Comparison of ENCODE assay signal across 26 cellular contexts in the genomic region with DNA sequence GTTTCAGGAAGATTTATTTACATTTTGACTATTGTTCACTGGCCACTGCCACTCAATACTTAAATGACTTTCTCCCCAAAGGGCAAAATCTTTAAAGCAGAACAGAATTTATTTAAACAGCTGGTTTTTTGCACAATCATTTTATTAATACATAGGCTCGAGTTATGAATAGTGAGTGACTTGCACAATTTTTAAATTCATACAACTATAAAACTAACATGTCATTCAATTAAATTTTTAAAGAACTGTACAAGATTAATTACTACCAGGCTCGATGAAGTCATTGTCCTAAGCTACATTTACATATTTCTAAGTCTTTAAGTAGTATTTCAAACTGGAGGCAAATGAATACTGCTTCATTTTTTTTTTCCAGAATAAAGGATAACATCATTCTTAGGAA.
"Had no signal": no experiment of that assay in that cellular context is flagged by ENCODE, and none has a peak within 500 bp of the region (broad histone marks: within the 10 kb centered on the region; RNA-seq: fewer than 3 reads in every experiment).

No MANE protein-coding gene starts in this region.

- H3K27ac ChIP-seq: colonic mucosa, epithelial cell of prostate, esophagus muscularis mucosa, gastroesophageal sphincter, left ventricle myocardium inferior, lower lobe of right lung, neural progenitor cell, pancreas, stomach had no signal

- H2AFZ ChIP-seq: neural progenitor cell had no signal

- H3K36me3 Mint-ChIP-seq: immature natural killer cell, memory B cell, mesothelial cell of epicardium, natural killer cell, neural progenitor cell, type B pancreatic cell had no signal

- H3K9ac ChIP-seq: neural progenitor cell had no signal

- H3K4me3 Mint-ChIP-seq: immature natural killer cell, memory B cell, natural killer cell, neural progenitor cell had no signal

- H3K4me3 ChIP-seq: colonic mucosa, esophagus muscularis mucosa, gastroesophageal sphincter, left ventricle myocardium inferior, lower lobe of right lung, neural progenitor cell, stomach had no signal

- DNase-seq: colonic mucosa; effector CD4-positive, alpha-beta T cell; foreskin fibroblast; glutamatergic neuron; immature natural killer cell; left cardiac atrium; left ventricle myocardium inferior; lower lobe of right lung; natural killer cell; nucleus accumbens; pancreas; small intestine; stimulated activated CD4-positive, alpha-beta T cell treated with anti-CD3 and anti-CD28 coated beads, Interleukin-12 subunit alpha, Interleukin-12 subunit beta, amount 100 ng/mL, for 4 hours; stimulated activated naive CD4-positive, alpha-beta T cell; stomach; substantia nigra had no signal

- ATAC-seq: gastroesophageal sphincter, left cardiac atrium, lower lobe of right lung, natural killer cell had no signal

- H3K4me2 ChIP-seq: neural progenitor cell had no signal

- H3K4me1 ChIP-seq: colonic mucosa, lower lobe of right lung, pancreas had no signal

- H3K9me3 ChIP-seq: colonic mucosa, esophagus muscularis mucosa, gastroesophageal sphincter, left ventricle myocardium inferior, lower lobe of right lung, pancreas, stomach had no signal

- FAIRE-seq: keratinocyte, pancreas, small intestine, urothelium cell line had no signal

- H3K27ac Mint-ChIP-seq: immature natural killer cell, mesothelial cell of epicardium, natural killer cell, neural progenitor cell, progenitor cell of endocrine pancreas, type B pancreatic cell had no signal

- H3K4me1 Mint-ChIP-seq: immature natural killer cell had no signal

- H3K9me3 Mint-ChIP-seq: immature natural killer cell, memory B cell, mesothelial cell of epicardium, natural killer cell, type B pancreatic cell had no signal

- H3K36me3 ChIP-seq: colonic mucosa, esophagus muscularis mucosa, gastroesophageal sphincter, left ventricle myocardium inferior, lower lobe of right lung, neural progenitor cell, pancreas, stomach had no signal

- H3K27me3 ChIP-seq: colonic mucosa had no signal
